ENCODE assay signal across 13 cellular contexts in genomic region chr6:146358341-146359046, GRCh38.
DNase-seq lines count a peak whose midpoint lies in the region; ATAC-seq, FAIRE-seq and TF ChIP-seq lines count a peak whose summit lies in the region.
"Had no signal": no experiment of that assay in that cellular context is flagged by ENCODE, and none has a peak within 500 bp of the region (broad histone marks: within the 10 kb centered on the region; RNA-seq: fewer than 3 reads in every experiment).

No MANE protein-coding gene starts in this region.

- H3K27me3 Mint-ChIP-seq in MCF 10A (ENCODE audit: insufficient read depth, unreplicated experiment) = no peaks in the 10 kb centered on the region
- no peaks in the 10 kb centered on the region for H3K27me3 Mint-ChIP-seq in T-helper 1 cell treated with Interleukin-12 subunit alpha and Interleukin-12 subunit beta and Interleukin-4 antibody, amounts not matched to agents 30 μg/mL and 1 μg/mL, for 36 hours (ENCODE audit: low read depth)

- no peak for FAIRE-seq in GM12891 (lab: Jason Lieb, UNC)

- no peaks in the 10 kb centered on the region for H3K9me3 Mint-ChIP-seq in MCF 10A (ENCODE audit: unreplicated experiment)
- no peaks in the 10 kb centered on the region for H3K9me3 Mint-ChIP-seq in T-helper 1 cell treated with Interleukin-12 subunit alpha and Interleukin-12 subunit beta and Interleukin-4 antibody, amounts not matched to agents 30 μg/mL and 1 μg/mL, for 36 hours

- TF ChIP-seq CTCF in MCF 10A (IDR thresholded peaks at IDR 0.05; ENCODE audit: unreplicated experiment) (no peak), breast epithelium (IDR thresholded peaks at IDR 0.05) (no peak), fibroblast of pulmonary artery (IDR thresholded peaks at IDR 0.05; ENCODE audit: low read length, missing control alignments) (no peak)

- no peaks in the 10 kb centered on the region for H3K36me3 ChIP-seq in breast epithelium
- H3K36me3 ChIP-seq: BLaER1, tibial artery had no signal

- CTCF ChIA-PET in MCF 10A (lab: Yijun Ruan, JAX) = no interaction called here

- peaks cover 7% of the 10 kb centered on the region for H3K36me3 Mint-ChIP-seq in MCF 10A (ENCODE audit: insufficient read depth, unreplicated experiment)
- H3K36me3 Mint-ChIP-seq in T-helper 1 cell treated with Interleukin-12 subunit alpha and Interleukin-12 subunit beta and Interleukin-4 antibody, amounts not matched to agents 30 μg/mL and 1 μg/mL, for 36 hours (ENCODE audit: low read depth) = no peaks in the 10 kb centered on the region
- H3K36me3 Mint-ChIP-seq: naive thymus-derived CD8-positive, alpha-beta T cell had no signal

- no peaks in the 10 kb centered on the region for H3K27me3 ChIP-seq in breast epithelium
- H3K27me3 ChIP-seq: BLaER1, tibial artery had no signal

- no peaks in the 10 kb centered on the region for H3K9me3 ChIP-seq in breast epithelium
- H3K9me3 ChIP-seq: BLaER1, tibial artery had no signal

- peak overlapping the region; percentile 65 for H3K4me3 Mint-ChIP-seq in MCF 10A (ENCODE audit: unreplicated experiment)
- H3K4me3 Mint-ChIP-seq in T-helper 1 cell treated with Interleukin-12 subunit alpha and Interleukin-12 subunit beta and Interleukin-4 antibody, amounts not matched to agents 30 μg/mL and 1 μg/mL, for 36 hours = no peak overlapping the region
- H3K4me3 Mint-ChIP-seq: naive thymus-derived CD8-positive, alpha-beta T cell had no signal

- TSS peak; percentile 47 for BruUV-seq in MCF 10A (replicated peaks; lab: Mats Ljungman, UMichigan)

- ATAC-seq in HG03457 (IDR thresholded peaks at IDR 0.05; ENCODE audit: unreplicated experiment) (no peak), HG03108 (IDR thresholded peaks at IDR 0.05; ENCODE audit: unreplicated experiment) (no peak)
- ATAC-seq: naive thymus-derived CD8-positive, alpha-beta T cell had no signal

- DNase-seq in MCF 10A (ENCODE audit: unreplicated experiment) (peak; percentile 43), breast epithelium (ENCODE audit: low spot score in 2 of 2) (no peak), fibroblast of pulmonary artery (ENCODE audit: low read depth) (peak; percentile 75), superior temporal gyrus (ENCODE audit: extremely low spot score) (peak; percentile 9), GM12891 (ENCODE audit: insufficient read length, low spot score) (no peak)
- DNase-seq: activated CD8-positive, alpha-beta memory T cell treated with anti-CD3 and anti-CD28 coated beads for 24 hours; naive thymus-derived CD8-positive, alpha-beta T cell; NCI-H446; tibial artery had no signal

- TF ChIP-seq POLR2A in breast epithelium (IDR thresholded peaks at IDR 0.05) = no peak
- TF ChIP-seq POLR2A in GM12891 (IDR thresholded peaks at IDR 0.05; ENCODE audit: low read depth, low read length) = no peak

- POLR2A ChIA-PET in MCF 10A (lab: Yijun Ruan, JAX) = interaction anchor here (0.8 to 2.1 kb wide), 3 partner anchors 17 to 394 kb away, joined by 3 to 18 read pairs (median 4); partner anchors contain the start of gene SHPRH

- H3K27ac ChIP-seq in breast epithelium = no peak overlapping the region
- H3K27ac ChIP-seq: BLaER1, tibial artery had no signal

- peaks cover 39% of the 10 kb centered on the region for H3K4me1 Mint-ChIP-seq in MCF 10A (ENCODE audit: insufficient read depth, unreplicated experiment)
- H3K4me1 Mint-ChIP-seq in T-helper 1 cell treated with Interleukin-12 subunit alpha and Interleukin-12 subunit beta and Interleukin-4 antibody, amounts not matched to agents 30 μg/mL and 1 μg/mL, for 36 hours (ENCODE audit: low read depth) = peaks cover 12% of the 10 kb centered on the region

- no peaks in the 10 kb centered on the region for H3K4me1 ChIP-seq in breast epithelium
- H3K4me1 ChIP-seq: BLaER1, tibial artery had no signal

- H3K27ac Mint-ChIP-seq in MCF 10A (ENCODE audit: low read depth, unreplicated experiment) = peak overlapping the region; percentile 85
- peak overlapping the region; percentile 69 for H3K27ac Mint-ChIP-seq in T-helper 1 cell treated with Interleukin-12 subunit alpha and Interleukin-12 subunit beta and Interleukin-4 antibody, amounts not matched to agents 30 μg/mL and 1 μg/mL, for 36 hours
- H3K27ac Mint-ChIP-seq: naive thymus-derived CD8-positive, alpha-beta T cell had no signal

- H3K4me3 ChIP-seq in breast epithelium (no peak overlapping the region), fibroblast of pulmonary artery (replicated peaks; ENCODE audit: low read depth, low read length) (peak overlapping the region; percentile 35)
- H3K4me3 ChIP-seq: BLaER1, tibial artery had no signal

- intact Hi-C loops in MCF 10A (cut with micrococcal nuclease) (no loop called here), breast epithelium (cut with DNase I; ENCODE audit: low total_unique reads) (no loop called here)

TF ChIP-seq in GM12891, 5 proteins besides CTCF, POLR2A, EP300 and RAD21:
- TF ChIP-seq POU2F2 (IDR thresholded peaks at IDR 0.05; ENCODE audit: low read depth, low read length) (no peak), TAF1 (IDR thresholded peaks at IDR 0.05; ENCODE audit: low read depth, low read length) (no peak)

Comparison
In these comparisons a context has a peak if more than half of its experiments do, and no peak if none do; other contexts are left out.
1. DNase-seq: peak in MCF 10A (single experiment), fibroblast of pulmonary artery (single experiment) and superior temporal gyrus (single experiment); none in breast epithelium (0 of 2) and GM12891 (single experiment).